8 cellular contexts compared by ENCODE assay signal in genomic region chr11:71086687-71087258, GRCh38.
DNase-seq lines count a peak whose midpoint lies in the region; ATAC-seq and TF ChIP-seq lines count a peak whose summit lies in the region.

No MANE protein-coding gene starts in this region.

- no peaks in the 10 kb centered on the region for H4K20me1 ChIP-seq in H9 (ENCODE audit: control insufficient read depth, insufficient read depth, insufficient read length)
- no peaks in the 10 kb centered on the region for H4K20me1 ChIP-seq in smooth muscle cell (ENCODE audit: low read depth)

- H3K36me3 Mint-ChIP-seq in H9 (ENCODE audit: insufficient read depth in 1 of 3, low read depth in 3 of 3): peaks cover 11 to 17% (median 14%) of the 10 kb centered on the region in 3 experiments

- no peak overlapping the region for H2BK120ac ChIP-seq in H9 (ENCODE audit: low read depth, low read length, poor library complexity, severe bottlenecking)

- H4K5ac ChIP-seq in H9 (ENCODE audit: insufficient read length, low read depth, low read length): no peak overlapping the region

- H3K9ac ChIP-seq in H9 (ENCODE audit: extremely low read depth, insufficient read length, low read length) (no peak overlapping the region), smooth muscle cell (ENCODE audit: low read depth) (no peak overlapping the region)

- no peak for TF ChIP-seq POLR2A in esophagus muscularis mucosa (IDR thresholded peaks at IDR 0.05; ENCODE audit: low read depth)

- H2BK5ac ChIP-seq in H9 (ENCODE audit: insufficient read length, low read length): no peak overlapping the region

- no peak overlapping the region for H3K56ac ChIP-seq in H9 (ENCODE audit: insufficient read length, low read depth, low read length)

- no peak overlapping the region for H2AK5ac ChIP-seq in H9 (ENCODE audit: insufficient read length, low read length)

- H3T11ph ChIP-seq in H9 (ENCODE audit: low read length): no peak overlapping the region

- no peak overlapping the region for H3K18ac ChIP-seq in H9 (ENCODE audit: insufficient read length, low read depth, low read length)

- H3K4ac ChIP-seq in H9 (ENCODE audit: low read depth, low read length): no peak overlapping the region

- TF ChIP-seq CTCF in AG09319 (IDR thresholded peaks at IDR 0.05; ENCODE audit: low read depth, low read length): peak; percentile 51
- TF ChIP-seq CTCF in H9 (conservative IDR thresholded peaks at IDR 0.05): peak; percentile 89
- peak in 2 of 3 experiments; percentile 8 to 26 for TF ChIP-seq CTCF in esophagus muscularis mucosa (IDR thresholded peaks at IDR 0.05)
- TF ChIP-seq CTCF in smooth muscle cell (IDR thresholded peaks at IDR 0.05; ENCODE audit: borderline replicate concordance, insufficient read depth, poor library complexity, severe bottlenecking): peak; percentile 59

- H3K27me3 ChIP-seq in H9 (ENCODE audit: insufficient read depth, low read length): no peaks in the 10 kb centered on the region
- H3K27me3 ChIP-seq in esophagus muscularis mucosa: peaks cover 0 to 1% (median 0%) of the 10 kb centered on the region in 4 donors
- H3K27me3 ChIP-seq in smooth muscle cell (ENCODE audit: low read depth): no peaks in the 10 kb centered on the region

- H3K14ac ChIP-seq in H9 (ENCODE audit: insufficient read depth, low read length): no peak overlapping the region; the same call in 1 of the 2 replicates

- no peak overlapping the region for H2BK12ac ChIP-seq in H9 (ENCODE audit: insufficient read length, low read depth, low read length)

- no peaks in the 10 kb centered on the region for H3K79me1 ChIP-seq in H9 (ENCODE audit: insufficient read depth, low read depth, low read length, poor library complexity, severe bottlenecking)

- peak overlapping the region in 1 of 3 experiments; percentile 40; a peak in 3 of 7 replicates for H3K27ac Mint-ChIP-seq in H9

- DNase-seq in AG09319 (ENCODE audit: extremely low read depth, low read depth): no peak
- peak; percentile 81 for DNase-seq in H9
- DNase-seq in NCI-H748 treated with DMSO at 0.1 percent for 48 hours (lab: John Stamatoyannopoulos, UW): peak; percentile 19
- no peak for DNase-seq in esophagus muscularis mucosa (ENCODE audit: extremely low spot score)
- no peak for DNase-seq in smooth muscle cell (lab: John Stamatoyannopoulos, UW; ENCODE audit: unreplicated experiment)
- no peak for DNase-seq in stimulated activated naive CD4-positive, alpha-beta T cell (lab: John Stamatoyannopoulos, UW)
- DNase-seq in activated CD8-positive, alpha-beta memory T cell treated with anti-CD3 and anti-CD28 coated beads, Interleukin-2, amount 50 U/mL, for 48 hours: no peak

- H2BK15ac ChIP-seq in H9 (ENCODE audit: low read depth, low read length): no peak overlapping the region

- H3K9me3 ChIP-seq in H9 (ENCODE audit: control insufficient read depth, low read depth, low read length): no peaks in the 10 kb centered on the region
- H3K9me3 ChIP-seq in esophagus muscularis mucosa: no peaks in the 10 kb centered on the region
- H3K9me3 ChIP-seq in smooth muscle cell (replicated peaks; ENCODE audit: low read depth): no peaks in the 10 kb centered on the region

- H3K4me3 Mint-ChIP-seq in H9: no peak overlapping the region

- no peaks in the 10 kb centered on the region for H3K27me3 Mint-ChIP-seq in H9 (ENCODE audit: low read depth)

- H3F3A ChIP-seq in smooth muscle cell (ENCODE audit: low read depth): no peaks in the 10 kb centered on the region

- no CpG with 5 or more reads among the region's 14 CpGs for WGBS in H9 (ENCODE audit: extremely low coverage, insufficient read length, low lambda C conversion rate)
- WGBS in esophagus muscularis mucosa: 51% methylated on average over 11 of the region's 14 CpGs
- WGBS in smooth muscle cell (ENCODE audit: low lambda C conversion rate): 56% methylated on average over 14 of the region's 14 CpGs

- intact Hi-C loops in esophagus muscularis mucosa (cut with DNase I): no loop called here

- no peaks in the 10 kb centered on the region for H3K4me1 Mint-ChIP-seq in H9

- no peaks in the 10 kb centered on the region for H3K36me3 ChIP-seq in esophagus muscularis mucosa
- H3K36me3 ChIP-seq in smooth muscle cell (ENCODE audit: low read depth): no peaks in the 10 kb centered on the region

- no peak overlapping the region for H4K91ac ChIP-seq in H9 (ENCODE audit: insufficient read length, low read depth, low read length)

- no peak overlapping the region for H2BK20ac ChIP-seq in H9 (ENCODE audit: low read depth, low read length, poor library complexity, severe bottlenecking)

- H3K4me2 ChIP-seq in H9 (ENCODE audit: insufficient read depth, insufficient read length, low read length) (no peak overlapping the region), smooth muscle cell (no peak overlapping the region)

- no peak overlapping the region for H4K8ac ChIP-seq in H9 (replicated peaks; ENCODE audit: insufficient read length, low read depth, low read length)

- H2AFZ ChIP-seq in H9 (ENCODE audit: low read length) (no peak overlapping the region), smooth muscle cell (ENCODE audit: low read depth) (no peak overlapping the region)

- no peak overlapping the region for H3K27ac ChIP-seq in H9 (ENCODE audit: insufficient read length, low read depth, low read length)
- no peak overlapping the region for H3K27ac ChIP-seq in esophagus muscularis mucosa (replicated peaks in 1 of 4)
- no peak overlapping the region for H3K27ac ChIP-seq in smooth muscle cell (ENCODE audit: low read depth)

- H3K4me1 ChIP-seq in H9 (ENCODE audit: insufficient read depth, low read length) (no peaks in the 10 kb centered on the region), esophagus muscularis mucosa (no peaks in the 10 kb centered on the region), smooth muscle cell (ENCODE audit: low read depth) (no peaks in the 10 kb centered on the region)

- H3K4me3 ChIP-seq in esophagus muscularis mucosa (no peak overlapping the region), smooth muscle cell (no peak overlapping the region)

- no peak for ATAC-seq in GM21447 (IDR thresholded peaks at IDR 0.05; ENCODE audit: unreplicated experiment)

- TF ChIP-seq EP300 in esophagus muscularis mucosa (IDR thresholded peaks at IDR 0.05): no peak

- H3K9me3 Mint-ChIP-seq in H9: no peaks in the 10 kb centered on the region

- no peaks in the 10 kb centered on the region for H3K23me2 ChIP-seq in H9 (ENCODE audit: insufficient read length, low read depth, low read length, poor library complexity, severe bottlenecking)

- no peak overlapping the region for H3K23ac ChIP-seq in H9 (ENCODE audit: insufficient read length, low read depth, low read length)

- H3K79me2 ChIP-seq in H9 (ENCODE audit: insufficient read depth, low read length): no peaks in the 10 kb centered on the region
- no peaks in the 10 kb centered on the region for H3K79me2 ChIP-seq in smooth muscle cell (ENCODE audit: low read depth)

Comparison
In these comparisons a context has a peak if more than half of its experiments do, and no peak if none do; other contexts are left out.
1. DNase-seq: peak in H9 (single experiment) and NCI-H748 treated with DMSO at 0.1 percent for 48 hours (single experiment); none in AG09319 (single experiment), esophagus muscularis mucosa (single experiment), smooth muscle cell (single experiment), stimulated activated naive CD4-positive, alpha-beta T cell (0 of 6) and activated CD8-positive, alpha-beta memory T cell treated with anti-CD3 and anti-CD28 coated beads, Interleukin-2, amount 50 U/mL, for 48 hours (single experiment).
2. CTCF ChIP-seq: peak in every context shown above with its lines; median percentile 89 in H9; 59 in smooth muscle cell; 51 in AG09319; 17 in esophagus muscularis mucosa.